Comparison of ENCODE assay signal across 9 cellular contexts in the genomic region with DNA sequence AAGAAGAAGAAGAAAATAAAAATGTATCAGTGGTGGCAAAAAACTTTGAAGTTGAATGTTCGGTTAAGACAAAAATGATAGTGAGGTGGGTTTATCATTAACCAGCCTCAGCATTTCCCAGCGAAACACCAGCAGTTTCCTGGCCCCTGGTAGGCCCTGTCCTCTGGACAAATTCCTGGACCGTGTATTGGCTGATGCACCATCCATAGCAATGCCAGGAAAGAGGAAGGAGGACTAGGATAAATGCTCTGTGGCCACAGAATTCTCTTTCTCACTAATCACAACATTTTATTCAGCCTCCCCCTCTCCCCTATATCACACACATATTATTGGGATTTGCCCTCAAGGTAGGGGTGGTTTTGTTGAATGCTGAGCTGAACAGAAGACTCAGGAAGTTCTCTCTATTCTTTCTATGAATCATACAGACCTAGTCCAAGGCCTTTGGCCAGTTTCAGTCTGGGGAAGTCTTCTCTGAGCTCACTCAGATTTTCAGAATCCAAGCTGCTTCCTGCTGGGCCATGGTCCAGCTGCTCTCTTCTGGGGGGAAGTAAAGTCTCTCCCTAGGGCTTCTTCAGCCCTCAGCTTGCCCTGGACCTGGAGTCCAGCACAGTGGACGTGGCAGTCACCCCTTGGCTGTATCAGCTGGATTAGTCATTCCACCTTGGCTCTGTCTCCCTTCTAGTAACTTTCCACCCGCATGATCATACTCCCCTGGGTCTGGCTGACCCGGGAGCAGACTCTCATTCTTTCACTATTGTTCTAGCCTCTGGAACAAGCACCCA. TPM values are rescaled to one million over a fixed set of nuclear protein-coding genes. Genes with fewer than 3 reads are reported as not detected.
A peak's percentile ranks its signal among the peaks of the same experiment; 100 is the strongest.
DNase-seq lines count a peak whose midpoint lies in the region; ATAC-seq, FAIRE-seq and TF ChIP-seq lines count a peak whose summit lies in the region.
"Had no signal": no experiment of that assay in that cellular context is flagged by ENCODE, and none has a peak within 500 bp of the region (broad histone marks: within the 10 kb centered on the region; RNA-seq: fewer than 3 reads in every experiment).

No MANE protein-coding gene starts in this region.

- CTCF ChIA-PET in BJ (lab: Yijun Ruan, JAX): interaction anchor here (1.3 kb wide), 1 partner anchor 313 kb away, joined by 3 read pairs; no protein-coding TSS in a partner anchor

- WGBS in pancreas, 2 donors: 9% methylated on average over 6 of the region's 6 CpGs

- H3K27me3 ChIP-seq in BJ (ENCODE audit: control insufficient read depth, insufficient read depth, low read length) (no peaks in the 10 kb centered on the region), RWPE2 (ENCODE audit: insufficient read depth, poor library complexity, severe bottlenecking) (no peaks in the 10 kb centered on the region), pancreas (no peaks in the 10 kb centered on the region)

- POLR2A ChIA-PET in BJ (lab: Charles Lee): no interaction called here

- H3K27ac ChIP-seq in RWPE2 (ENCODE audit: poor library complexity, severe bottlenecking) (peak overlapping the region; percentile 91), pancreas (peak overlapping the region; percentile 74 to 95 (median 84))

- no peak for FAIRE-seq in pancreas (lab: Jason Lieb, UNC)

- TF ChIP-seq CTCF in BJ (IDR thresholded peaks at IDR 0.05; ENCODE audit: insufficient read depth, low read depth, low read length): no peak
- no peak for TF ChIP-seq CTCF in RWPE2 (IDR thresholded peaks at IDR 0.05; ENCODE audit: poor library complexity, severe bottlenecking)
- TF ChIP-seq CTCF in foreskin fibroblast (IDR thresholded peaks at IDR 0.05; ENCODE audit: low read depth, low read length): no peak
- no peak for TF ChIP-seq CTCF in pancreas (IDR thresholded peaks at IDR 0.05)

- peak; percentile 96 for DNase-seq in BJ (ENCODE audit: low read depth)
- DNase-seq in RWPE2 (ENCODE audit: low spot score): no peak
- DNase-seq in foreskin fibroblast: peak; percentile 97
- peak; percentile 71 to 87 (median 79) for DNase-seq in pancreas
- DNase-seq in DMS153 (lab: John Stamatoyannopoulos, UW): no peak
- DNase-seq in stimulated activated CD4-positive, alpha-beta T cell treated with anti-CD3 and anti-CD28 coated beads, Interleukin-2, amount 100 ng/mL, for 48 hours: no peak
- DNase-seq: stimulated activated CD4-positive, alpha-beta T cell treated with anti-CD3 and anti-CD28 coated beads, Interleukin-15, amount 100 ng/mL, for 24 hours had no signal

- H3K4me1 ChIP-seq in RWPE2 (ENCODE audit: insufficient read depth, poor library complexity, severe bottlenecking) (peaks cover 31% of the 10 kb centered on the region), pancreas (peaks cover 8 to 26% (median 21%) of the 10 kb centered on the region in 3 donors)

- intact Hi-C loops in pancreas (cut with DNase I): no loop called here

- peak; percentile 78 for ATAC-seq in RWPE2 (ENCODE audit: low read depth)
- peak; percentile 82 to 87 (median 86) for ATAC-seq in pancreas
- ATAC-seq in HG02623 (IDR thresholded peaks at IDR 0.05; ENCODE audit: unreplicated experiment): no peak
- ATAC-seq in GM21786 (IDR thresholded peaks at IDR 0.05; ENCODE audit: unreplicated experiment): no peak

- H3K4me3 ChIP-seq in BJ (ENCODE audit: low read depth, low read length): no peak overlapping the region
- H3K4me3 ChIP-seq in RWPE2 (ENCODE audit: severe bottlenecking): no peak overlapping the region
- H3K4me3 ChIP-seq in foreskin fibroblast (ENCODE audit: low read depth in 1 of 2, low read length in 2 of 2): no peak overlapping the region
- no peak overlapping the region for H3K4me3 ChIP-seq in pancreas

- no peaks in the 10 kb centered on the region for H3K9me3 ChIP-seq in RWPE2 (ENCODE audit: severe bottlenecking)
- H3K9me3 ChIP-seq in pancreas: no peaks in the 10 kb centered on the region

- H3K36me3 ChIP-seq in BJ (ENCODE audit: control insufficient read depth, insufficient read depth, low read length) (no peaks in the 10 kb centered on the region), RWPE2 (ENCODE audit: low read depth) (no peaks in the 10 kb centered on the region), pancreas (no peaks in the 10 kb centered on the region)

RNA-seq across cellular contexts. Expression of a gene that starts 27.6 kb away (rescaled TPM):
- polyA plus RNA-seq in BJ (2011; rRNA removed) (0.05 TPM in 1 of 2 replicates, not detected in the other), pancreas (under 1 TPM; 0.02 to 0.11 TPM)
- polyA minus RNA-seq in BJ (2011; rRNA and poly(A)+ RNA removed): not detected in 2 replicates
- total RNA-seq in pancreas: under 1 TPM in 3 of 6 donors, not detected in 3; 0.08 to 0.21 (median 0.19) TPM

Comparison
In these comparisons a context has a peak if more than half of its experiments do, and no peak if none do; other contexts are left out.
1. DNase-seq: peak in BJ (single experiment), foreskin fibroblast (2 of 2) and pancreas (6 of 6); none in RWPE2 (single experiment), DMS153 (single experiment) and stimulated activated CD4-positive, alpha-beta T cell treated with anti-CD3 and anti-CD28 coated beads, Interleukin-2, amount 100 ng/mL, for 48 hours (0 of 2).
2. ATAC-seq: peak in RWPE2 (single experiment) and pancreas (4 of 4); none in HG02623 (single experiment) and GM21786 (single experiment).